Comparison of ENCODE assay signal across 14 cellular contexts in the genomic region with DNA sequence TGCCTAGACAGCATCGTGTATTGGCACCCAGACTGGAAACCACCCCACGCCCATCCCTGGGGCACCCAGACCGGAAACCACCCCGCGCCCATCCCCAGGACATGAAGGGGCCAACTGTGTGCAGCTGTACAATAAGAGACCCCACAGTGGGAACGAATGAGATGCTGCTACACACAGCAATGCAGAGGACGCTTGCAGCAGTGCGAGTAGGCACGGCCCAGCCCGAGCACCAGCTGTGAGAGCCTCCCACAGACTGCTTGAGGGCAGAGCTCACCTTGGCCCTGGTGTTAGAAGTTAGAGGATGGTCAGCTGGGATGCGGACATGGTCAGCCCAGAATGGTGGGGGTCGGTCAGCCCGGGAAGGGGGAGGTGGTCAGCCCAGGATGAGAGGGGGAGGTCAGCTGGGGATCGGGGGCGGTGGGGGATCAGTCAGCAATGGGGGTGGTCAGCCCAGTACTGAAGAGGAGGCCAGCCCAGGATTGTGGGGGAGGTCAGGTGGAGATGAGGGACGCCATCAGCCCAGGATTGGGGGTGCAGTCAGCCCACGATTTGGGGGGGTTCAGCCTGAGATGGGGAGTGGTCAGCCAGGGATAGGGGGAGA.
DNase-seq lines count a peak whose midpoint lies in the region; ATAC-seq and TF ChIP-seq lines count a peak whose summit lies in the region.
"Had no signal": no experiment of that assay in that cellular context is flagged by ENCODE, and none has a peak within 500 bp of the region (broad histone marks: within the 10 kb centered on the region; RNA-seq: fewer than 3 reads in every experiment).

No MANE protein-coding gene starts in this region.

- H2AFZ ChIP-seq in osteoblast (ENCODE audit: low read length) = no peak overlapping the region

- no peak for TF ChIP-seq CTCF in gastroesophageal sphincter (IDR thresholded peaks at IDR 0.05)
- no peak for TF ChIP-seq CTCF in osteoblast (IDR thresholded peaks at IDR 0.05; ENCODE audit: extremely low read depth, low read depth, low read length)

- DNase-seq in activated effector memory CD4-positive, alpha-beta T cell treated with anti-CD3 and anti-CD28 coated beads, Interleukin-2, amount 50 U/mL, for 16 hours = peak; percentile 41
- DNase-seq in activated effector memory CD4-positive, alpha-beta T cell treated with Interleukin-2 at 50 U/mL for 16 hours = no peak
- peak; percentile 47 for DNase-seq in osteoblast (ENCODE audit: insufficient read length, low spot score, missing footprints)
- no peak for DNase-seq in D341Med (ENCODE audit: low spot score)
- no peak for DNase-seq in NAMALWA (ENCODE audit: low spot score)
- DNase-seq: CD8-positive, alpha-beta T cell; COR-L47; DND-41; GDM1; GOT3; HCEC 1CT had no signal

- H3K9me3 ChIP-seq in gastroesophageal sphincter (peaks cover 0 to 7% (median 0%) of the 10 kb centered on the region in 3 donors), osteoblast (ENCODE audit: low read depth, low read length) (peaks cover 2% of the 10 kb centered on the region)

- no peak overlapping the region for H3K4me2 ChIP-seq in osteoblast (ENCODE audit: insufficient read depth, low read length)

- TF ChIP-seq POLR2A in gastroesophageal sphincter (IDR thresholded peaks at IDR 0.05) = no peak

- no peak overlapping the region for H3K4me3 ChIP-seq in gastroesophageal sphincter
- no peak overlapping the region for H3K4me3 ChIP-seq in osteoblast (ENCODE audit: insufficient read depth, low read length)

- no peaks in the 10 kb centered on the region for H3K36me3 ChIP-seq in gastroesophageal sphincter
- H3K36me3 ChIP-seq in osteoblast (ENCODE audit: insufficient read depth, low read length) = no peaks in the 10 kb centered on the region

- H3K79me2 ChIP-seq in osteoblast (ENCODE audit: insufficient read depth, low read length) = no peaks in the 10 kb centered on the region

- no peak for TF ChIP-seq EP300 in gastroesophageal sphincter (IDR thresholded peaks at IDR 0.05)

- H3K27me3 ChIP-seq in gastroesophageal sphincter (peaks cover 24% of the 10 kb centered on the region), osteoblast (ENCODE audit: insufficient read depth, low read length) (no peaks in the 10 kb centered on the region)

- peak; percentile 13 for ATAC-seq in gastroesophageal sphincter
- ATAC-seq in GM18909 (IDR thresholded peaks at IDR 0.05; ENCODE audit: poor library complexity, unreplicated experiment) = no peak
- ATAC-seq: CD8-positive, alpha-beta T cell had no signal

- H3K27ac ChIP-seq in gastroesophageal sphincter (no peak overlapping the region), osteoblast (ENCODE audit: low read depth, low read length) (no peak overlapping the region)
- H3K27ac ChIP-seq: 22Rv1 had no signal

- no peaks in the 10 kb centered on the region for H3K4me1 ChIP-seq in gastroesophageal sphincter
- peaks cover 10% of the 10 kb centered on the region for H3K4me1 ChIP-seq in osteoblast (ENCODE audit: insufficient read depth, low read length)

- H4K20me1 ChIP-seq in osteoblast (ENCODE audit: insufficient read depth, low read length) = no peaks in the 10 kb centered on the region

- WGBS in gastroesophageal sphincter (ENCODE audit: low coverage in 1 of 2), 2 donors = 73% methylated on average over 4 of the region's 17 CpGs; no CpG with 5 or more reads in 1 of the 2 donors

Comparison
In these comparisons a context has a peak if more than half of its experiments do, and no peak if none do; other contexts are left out.
1. DNase-seq: peak in activated effector memory CD4-positive, alpha-beta T cell treated with anti-CD3 and anti-CD28 coated beads, Interleukin-2, amount 50 U/mL, for 16 hours (single experiment) and osteoblast (single experiment); none in activated effector memory CD4-positive, alpha-beta T cell treated with Interleukin-2 at 50 U/mL for 16 hours (single experiment), D341Med (single experiment) and NAMALWA (single experiment).